ENCODE assay signal across 1 cellular context in genomic region chr10:51667992-51668689, GRCh38.
TF ChIP-seq lines count a peak whose summit lies in the region.

No MANE protein-coding gene starts in this region.

TF ChIP-seq in IMR-90, 13 proteins besides CTCF, POLR2A, EP300 and RAD21:
- TF ChIP-seq FOS (IDR thresholded peaks at IDR 0.05; ENCODE audit: low read depth, low read length) = no peak
- TF ChIP-seq SMC3 (IDR thresholded peaks at IDR 0.05; ENCODE audit: low read depth, low read length) = no peak
- TF ChIP-seq CHD1 (IDR thresholded peaks at IDR 0.05; ENCODE audit: low read depth, low read length) = no peak
- TF ChIP-seq NFE2L2 (IDR thresholded peaks at IDR 0.05; ENCODE audit: low read depth, low read length) = no peak
- TF ChIP-seq MXI1 (IDR thresholded peaks at IDR 0.05; ENCODE audit: borderline replicate concordance, low read depth, low read length) = no peak
- no peak for TF ChIP-seq RCOR1 (IDR thresholded peaks at IDR 0.05; ENCODE audit: insufficient replicate concordance, low read length)
- no peak for TF ChIP-seq CEBPB (IDR thresholded peaks at IDR 0.05; ENCODE audit: low read depth, low read length)
- no peak for TF ChIP-seq RFX5 (IDR thresholded peaks at IDR 0.05; ENCODE audit: low read depth, low read length)
- TF ChIP-seq BHLHE40 (IDR thresholded peaks at IDR 0.05; ENCODE audit: low read depth, low read length) = no peak
- no peak for TF ChIP-seq MAZ (IDR thresholded peaks at IDR 0.05; ENCODE audit: borderline replicate concordance, low read depth, low read length)
- TF ChIP-seq USF2 (IDR thresholded peaks at IDR 0.05; ENCODE audit: low read depth, low read length) = no peak
- TF ChIP-seq ELK1 (IDR thresholded peaks at IDR 0.05; ENCODE audit: borderline replicate concordance, low read depth, low read length) = no peak
